ENCODE assay signal across 1 cellular context in the genomic region with DNA sequence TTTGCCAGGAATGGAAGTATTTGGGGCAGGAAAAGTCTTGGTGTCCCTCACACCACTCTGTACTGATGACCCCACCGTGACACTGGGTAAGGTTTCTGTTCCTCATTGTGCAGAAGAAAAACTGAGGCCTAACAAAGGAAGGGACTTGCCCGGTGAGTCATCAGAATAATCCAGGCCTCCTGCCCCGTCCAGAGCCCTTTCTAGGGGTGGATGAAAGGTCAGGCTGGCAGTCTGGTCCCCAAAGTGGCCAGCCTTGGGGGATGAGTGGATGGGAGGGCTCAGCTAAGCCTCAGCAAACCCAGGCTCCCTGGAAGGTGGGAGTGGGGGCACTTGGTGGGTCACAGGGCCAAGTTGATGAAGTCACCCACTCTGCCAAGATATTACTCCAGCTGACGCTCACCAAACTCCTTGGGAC.
TF ChIP-seq lines count a peak whose summit lies in the region.

No MANE protein-coding gene starts in this region.

TF ChIP-seq in GM12878, 131 proteins besides CTCF, POLR2A, EP300 and RAD21 (continues in another document):
- TF ChIP-seq ZNF274 (IDR thresholded peaks at IDR 0.05; ENCODE audit: insufficient read depth, insufficient read length) (no peak), GABPA (IDR thresholded peaks at IDR 0.05; ENCODE audit: low read depth) (no peak), ETV6 (conservative IDR thresholded peaks at IDR 0.05 in 1 of 2, IDR thresholded peaks at IDR 0.05 in 1 of 2; ENCODE audit: borderline replicate concordance in 1 of 2, low read depth in 1 of 2) (peak in 1 of 2 experiments; percentile 56; a peak in 1 of 4 replicates), SPI1 (IDR thresholded peaks at IDR 0.05; ENCODE audit: borderline replicate concordance, insufficient read depth, low read depth, low read length) (peak; percentile 99), SRF (IDR thresholded peaks at IDR 0.05; ENCODE audit: low read depth in 2 of 2, low read length in 2 of 2) (no peak), CBX5 (IDR thresholded peaks at IDR 0.05; ENCODE audit: low read depth) (no peak), IKZF1 (conservative IDR thresholded peaks at IDR 0.05) (peak; percentile 99), RUNX3 (IDR thresholded peaks at IDR 0.05; ENCODE audit: low read length) (peak; percentile 84), CBX3 (IDR thresholded peaks at IDR 0.05; ENCODE audit: borderline replicate concordance, low read depth) (no peak), NFYA (IDR thresholded peaks at IDR 0.05; ENCODE audit: borderline replicate concordance, low read depth, low read length) (no peak), FOXK2 (IDR thresholded peaks at IDR 0.05) (no peak), JUND (IDR thresholded peaks at IDR 0.05; ENCODE audit: low read depth, low read length) (peak; percentile 87; the same call in 1 of the 2 replicates), YY1 (IDR thresholded peaks at IDR 0.05; ENCODE audit: low read depth, low read length) (no peak; the same call in 1 of the 2 replicates), ZBED1 (IDR thresholded peaks at IDR 0.05; ENCODE audit: borderline replicate concordance) (peak; percentile 59; the same call in 1 of the 2 replicates), SMAD1 (IDR thresholded peaks at IDR 0.05; ENCODE audit: low read depth, partially characterized antibody) (no peak), STAT3 (IDR thresholded peaks at IDR 0.05; ENCODE audit: low read depth, low read length) (peak; percentile 56; the same call in 1 of the 2 replicates), BRCA1 (IDR thresholded peaks at IDR 0.05; ENCODE audit: low read depth, low read length) (no peak), RCOR1 (conservative IDR thresholded peaks at IDR 0.05; ENCODE audit: low read depth, low read length) (no peak), HDAC2 (IDR thresholded peaks at IDR 0.05) (no peak), NR2C2 (IDR thresholded peaks at IDR 0.05; ENCODE audit: borderline replicate concordance, control insufficient read depth, insufficient read length, low read depth) (no peak), NBN (IDR thresholded peaks at IDR 0.05) (peak; percentile 86; the same call in 1 of the 2 replicates), IRF4 (IDR thresholded peaks at IDR 0.05; ENCODE audit: low read depth, low read length) (peak; percentile 98), BHLHE40 (IDR thresholded peaks at IDR 0.05; ENCODE audit: borderline replicate concordance in 1 of 2, low read depth in 2 of 2, low read length in 1 of 2) (peak; percentile 72 to 74; a peak in 3 of 4 replicates), CREM (IDR thresholded peaks at IDR 0.05; ENCODE audit: low read depth) (peak; percentile 93), POLR2AphosphoS5 (IDR thresholded peaks at IDR 0.05; ENCODE audit: low read length) (no peak), EED (IDR thresholded peaks at IDR 0.05; ENCODE audit: low read depth) (peak; percentile 92; the same call in 1 of the 2 replicates)
- TF ChIP-seq, protein P1, sequence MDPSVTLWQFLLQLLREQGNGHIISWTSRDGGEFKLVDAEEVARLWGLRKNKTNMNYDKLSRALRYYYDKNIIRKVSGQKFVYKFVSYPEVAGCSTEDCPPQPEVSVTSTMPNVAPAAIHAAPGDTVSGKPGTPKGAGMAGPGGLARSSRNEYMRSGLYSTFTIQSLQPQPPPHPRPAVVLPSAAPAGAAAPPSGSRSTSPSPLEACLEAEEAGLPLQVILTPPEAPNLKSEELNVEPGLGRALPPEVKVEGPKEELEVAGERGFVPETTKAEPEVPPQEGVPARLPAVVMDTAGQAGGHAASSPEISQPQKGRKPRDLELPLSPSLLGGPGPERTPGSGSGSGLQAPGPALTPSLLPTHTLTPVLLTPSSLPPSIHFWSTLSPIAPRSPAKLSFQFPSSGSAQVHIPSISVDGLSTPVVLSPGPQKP (IDR thresholded peaks at IDR 0.05; ENCODE audit: low read depth, low read length) = no peak
- TF ChIP-seq, protein P2, sequence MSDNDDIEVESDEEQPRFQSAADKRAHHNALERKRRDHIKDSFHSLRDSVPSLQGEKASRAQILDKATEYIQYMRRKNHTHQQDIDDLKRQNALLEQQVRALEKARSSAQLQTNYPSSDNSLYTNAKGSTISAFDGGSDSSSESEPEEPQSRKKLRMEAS (IDR thresholded peaks at IDR 0.05; ENCODE audit: low read depth, low read length) = no peak
- TF ChIP-seq, protein P3, sequence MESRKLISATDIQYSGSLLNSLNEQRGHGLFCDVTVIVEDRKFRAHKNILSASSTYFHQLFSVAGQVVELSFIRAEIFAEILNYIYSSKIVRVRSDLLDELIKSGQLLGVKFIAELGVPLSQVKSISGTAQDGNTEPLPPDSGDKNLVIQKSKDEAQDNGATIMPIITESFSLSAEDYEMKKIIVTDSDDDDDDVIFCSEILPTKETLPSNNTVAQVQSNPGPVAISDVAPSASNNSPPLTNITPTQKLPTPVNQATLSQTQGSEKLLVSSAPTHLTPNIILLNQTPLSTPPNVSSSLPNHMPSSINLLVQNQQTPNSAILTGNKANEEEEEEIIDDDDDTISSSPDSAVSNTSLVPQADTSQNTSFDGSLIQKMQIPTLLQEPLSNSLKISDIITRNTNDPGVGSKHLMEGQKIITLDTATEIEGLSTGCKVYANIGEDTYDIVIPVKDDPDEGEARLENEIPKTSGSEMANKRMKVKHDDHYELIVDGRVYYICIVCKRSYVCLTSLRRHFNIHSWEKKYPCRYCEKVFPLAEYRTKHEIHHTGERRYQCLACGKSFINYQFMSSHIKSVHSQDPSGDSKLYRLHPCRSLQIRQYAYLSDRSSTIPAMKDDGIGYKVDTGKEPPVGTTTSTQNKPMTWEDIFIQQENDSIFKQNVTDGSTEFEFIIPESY (IDR thresholded peaks at IDR 0.05) = no peak
- TF ChIP-seq, protein P4, sequence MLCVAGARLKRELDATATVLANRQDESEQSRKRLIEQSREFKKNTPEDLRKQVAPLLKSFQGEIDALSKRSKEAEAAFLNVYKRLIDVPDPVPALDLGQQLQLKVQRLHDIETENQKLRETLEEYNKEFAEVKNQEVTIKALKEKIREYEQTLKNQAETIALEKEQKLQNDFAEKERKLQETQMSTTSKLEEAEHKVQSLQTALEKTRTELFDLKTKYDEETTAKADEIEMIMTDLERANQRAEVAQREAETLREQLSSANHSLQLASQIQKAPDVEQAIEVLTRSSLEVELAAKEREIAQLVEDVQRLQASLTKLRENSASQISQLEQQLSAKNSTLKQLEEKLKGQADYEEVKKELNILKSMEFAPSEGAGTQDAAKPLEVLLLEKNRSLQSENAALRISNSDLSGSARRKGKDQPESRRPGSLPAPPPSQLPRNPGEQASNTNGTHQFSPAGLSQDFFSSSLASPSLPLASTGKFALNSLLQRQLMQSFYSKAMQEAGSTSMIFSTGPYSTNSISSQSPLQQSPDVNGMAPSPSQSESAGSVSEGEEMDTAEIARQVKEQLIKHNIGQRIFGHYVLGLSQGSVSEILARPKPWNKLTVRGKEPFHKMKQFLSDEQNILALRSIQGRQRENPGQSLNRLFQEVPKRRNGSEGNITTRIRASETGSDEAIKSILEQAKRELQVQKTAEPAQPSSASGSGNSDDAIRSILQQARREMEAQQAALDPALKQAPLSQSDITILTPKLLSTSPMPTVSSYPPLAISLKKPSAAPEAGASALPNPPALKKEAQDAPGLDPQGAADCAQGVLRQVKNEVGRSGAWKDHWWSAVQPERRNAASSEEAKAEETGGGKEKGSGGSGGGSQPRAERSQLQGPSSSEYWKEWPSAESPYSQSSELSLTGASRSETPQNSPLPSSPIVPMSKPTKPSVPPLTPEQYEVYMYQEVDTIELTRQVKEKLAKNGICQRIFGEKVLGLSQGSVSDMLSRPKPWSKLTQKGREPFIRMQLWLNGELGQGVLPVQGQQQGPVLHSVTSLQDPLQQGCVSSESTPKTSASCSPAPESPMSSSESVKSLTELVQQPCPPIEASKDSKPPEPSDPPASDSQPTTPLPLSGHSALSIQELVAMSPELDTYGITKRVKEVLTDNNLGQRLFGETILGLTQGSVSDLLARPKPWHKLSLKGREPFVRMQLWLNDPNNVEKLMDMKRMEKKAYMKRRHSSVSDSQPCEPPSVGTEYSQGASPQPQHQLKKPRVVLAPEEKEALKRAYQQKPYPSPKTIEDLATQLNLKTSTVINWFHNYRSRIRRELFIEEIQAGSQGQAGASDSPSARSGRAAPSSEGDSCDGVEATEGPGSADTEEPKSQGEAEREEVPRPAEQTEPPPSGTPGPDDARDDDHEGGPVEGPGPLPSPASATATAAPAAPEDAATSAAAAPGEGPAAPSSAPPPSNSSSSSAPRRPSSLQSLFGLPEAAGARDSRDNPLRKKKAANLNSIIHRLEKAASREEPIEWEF (IDR thresholded peaks at IDR 0.05; ENCODE audit: insufficient replicate concordance, low read depth, low read length) = no peak
- TF ChIP-seq, protein P5, sequence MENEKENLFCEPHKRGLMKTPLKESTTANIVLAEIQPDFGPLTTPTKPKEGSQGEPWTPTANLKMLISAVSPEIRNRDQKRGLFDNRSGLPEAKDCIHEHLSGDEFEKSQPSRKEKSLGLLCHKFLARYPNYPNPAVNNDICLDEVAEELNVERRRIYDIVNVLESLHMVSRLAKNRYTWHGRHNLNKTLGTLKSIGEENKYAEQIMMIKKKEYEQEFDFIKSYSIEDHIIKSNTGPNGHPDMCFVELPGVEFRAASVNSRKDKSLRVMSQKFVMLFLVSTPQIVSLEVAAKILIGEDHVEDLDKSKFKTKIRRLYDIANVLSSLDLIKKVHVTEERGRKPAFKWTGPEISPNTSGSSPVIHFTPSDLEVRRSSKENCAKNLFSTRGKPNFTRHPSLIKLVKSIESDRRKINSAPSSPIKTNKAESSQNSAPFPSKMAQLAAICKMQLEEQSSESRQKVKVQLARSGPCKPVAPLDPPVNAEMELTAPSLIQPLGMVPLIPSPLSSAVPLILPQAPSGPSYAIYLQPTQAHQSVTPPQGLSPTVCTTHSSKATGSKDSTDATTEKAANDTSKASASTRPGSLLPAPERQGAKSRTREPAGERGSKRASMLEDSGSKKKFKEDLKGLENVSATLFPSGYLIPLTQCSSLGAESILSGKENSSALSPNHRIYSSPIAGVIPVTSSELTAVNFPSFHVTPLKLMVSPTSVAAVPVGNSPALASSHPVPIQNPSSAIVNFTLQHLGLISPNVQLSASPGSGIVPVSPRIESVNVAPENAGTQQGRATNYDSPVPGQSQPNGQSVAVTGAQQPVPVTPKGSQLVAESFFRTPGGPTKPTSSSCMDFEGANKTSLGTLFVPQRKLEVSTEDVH (IDR thresholded peaks at IDR 0.05; ENCODE audit: low read depth, partially characterized antibody) = no peak
- TF ChIP-seq, protein P6, sequence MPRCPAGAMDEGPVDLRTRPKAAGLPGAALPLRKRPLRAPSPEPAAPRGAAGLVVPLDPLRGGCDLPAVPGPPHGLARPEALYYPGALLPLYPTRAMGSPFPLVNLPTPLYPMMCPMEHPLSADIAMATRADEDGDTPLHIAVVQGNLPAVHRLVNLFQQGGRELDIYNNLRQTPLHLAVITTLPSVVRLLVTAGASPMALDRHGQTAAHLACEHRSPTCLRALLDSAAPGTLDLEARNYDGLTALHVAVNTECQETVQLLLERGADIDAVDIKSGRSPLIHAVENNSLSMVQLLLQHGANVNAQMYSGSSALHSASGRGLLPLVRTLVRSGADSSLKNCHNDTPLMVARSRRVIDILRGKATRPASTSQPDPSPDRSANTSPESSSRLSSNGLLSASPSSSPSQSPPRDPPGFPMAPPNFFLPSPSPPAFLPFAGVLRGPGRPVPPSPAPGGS (IDR thresholded peaks at IDR 0.05; ENCODE audit: borderline replicate concordance, insufficient read depth, low read depth, low read length, poor library complexity, severe bottlenecking) = peak; percentile 96
- TF ChIP-seq, protein P7, sequence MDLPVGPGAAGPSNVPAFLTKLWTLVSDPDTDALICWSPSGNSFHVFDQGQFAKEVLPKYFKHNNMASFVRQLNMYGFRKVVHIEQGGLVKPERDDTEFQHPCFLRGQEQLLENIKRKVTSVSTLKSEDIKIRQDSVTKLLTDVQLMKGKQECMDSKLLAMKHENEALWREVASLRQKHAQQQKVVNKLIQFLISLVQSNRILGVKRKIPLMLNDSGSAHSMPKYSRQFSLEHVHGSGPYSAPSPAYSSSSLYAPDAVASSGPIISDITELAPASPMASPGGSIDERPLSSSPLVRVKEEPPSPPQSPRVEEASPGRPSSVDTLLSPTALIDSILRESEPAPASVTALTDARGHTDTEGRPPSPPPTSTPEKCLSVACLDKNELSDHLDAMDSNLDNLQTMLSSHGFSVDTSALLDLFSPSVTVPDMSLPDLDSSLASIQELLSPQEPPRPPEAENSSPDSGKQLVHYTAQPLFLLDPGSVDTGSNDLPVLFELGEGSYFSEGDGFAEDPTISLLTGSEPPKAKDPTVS (IDR thresholded peaks at IDR 0.05; ENCODE audit: low read depth, low read length) = peak; percentile 24; the same call in 1 of the 2 replicates
- TF ChIP-seq, protein P8, sequence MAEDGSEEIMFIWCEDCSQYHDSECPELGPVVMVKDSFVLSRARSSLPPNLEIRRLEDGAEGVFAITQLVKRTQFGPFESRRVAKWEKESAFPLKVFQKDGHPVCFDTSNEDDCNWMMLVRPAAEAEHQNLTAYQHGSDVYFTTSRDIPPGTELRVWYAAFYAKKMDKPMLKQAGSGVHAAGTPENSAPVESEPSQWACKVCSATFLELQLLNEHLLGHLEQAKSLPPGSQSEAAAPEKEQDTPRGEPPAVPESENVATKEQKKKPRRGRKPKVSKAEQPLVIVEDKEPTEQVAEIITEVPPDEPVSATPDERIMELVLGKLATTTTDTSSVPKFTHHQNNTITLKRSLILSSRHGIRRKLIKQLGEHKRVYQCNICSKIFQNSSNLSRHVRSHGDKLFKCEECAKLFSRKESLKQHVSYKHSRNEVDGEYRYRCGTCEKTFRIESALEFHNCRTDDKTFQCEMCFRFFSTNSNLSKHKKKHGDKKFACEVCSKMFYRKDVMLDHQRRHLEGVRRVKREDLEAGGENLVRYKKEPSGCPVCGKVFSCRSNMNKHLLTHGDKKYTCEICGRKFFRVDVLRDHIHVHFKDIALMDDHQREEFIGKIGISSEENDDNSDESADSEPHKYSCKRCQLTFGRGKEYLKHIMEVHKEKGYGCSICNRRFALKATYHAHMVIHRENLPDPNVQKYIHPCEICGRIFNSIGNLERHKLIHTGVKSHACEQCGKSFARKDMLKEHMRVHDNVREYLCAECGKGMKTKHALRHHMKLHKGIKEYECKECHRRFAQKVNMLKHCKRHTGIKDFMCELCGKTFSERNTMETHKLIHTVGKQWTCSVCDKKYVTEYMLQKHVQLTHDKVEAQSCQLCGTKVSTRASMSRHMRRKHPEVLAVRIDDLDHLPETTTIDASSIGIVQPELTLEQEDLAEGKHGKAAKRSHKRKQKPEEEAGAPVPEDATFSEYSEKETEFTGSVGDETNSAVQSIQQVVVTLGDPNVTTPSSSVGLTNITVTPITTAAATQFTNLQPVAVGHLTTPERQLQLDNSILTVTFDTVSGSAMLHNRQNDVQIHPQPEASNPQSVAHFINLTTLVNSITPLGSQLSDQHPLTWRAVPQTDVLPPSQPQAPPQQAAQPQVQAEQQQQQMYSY (CRISPR knock-in tag; IDR thresholded peaks at IDR 0.05) = no peak
- TF ChIP-seq, protein P9, sequence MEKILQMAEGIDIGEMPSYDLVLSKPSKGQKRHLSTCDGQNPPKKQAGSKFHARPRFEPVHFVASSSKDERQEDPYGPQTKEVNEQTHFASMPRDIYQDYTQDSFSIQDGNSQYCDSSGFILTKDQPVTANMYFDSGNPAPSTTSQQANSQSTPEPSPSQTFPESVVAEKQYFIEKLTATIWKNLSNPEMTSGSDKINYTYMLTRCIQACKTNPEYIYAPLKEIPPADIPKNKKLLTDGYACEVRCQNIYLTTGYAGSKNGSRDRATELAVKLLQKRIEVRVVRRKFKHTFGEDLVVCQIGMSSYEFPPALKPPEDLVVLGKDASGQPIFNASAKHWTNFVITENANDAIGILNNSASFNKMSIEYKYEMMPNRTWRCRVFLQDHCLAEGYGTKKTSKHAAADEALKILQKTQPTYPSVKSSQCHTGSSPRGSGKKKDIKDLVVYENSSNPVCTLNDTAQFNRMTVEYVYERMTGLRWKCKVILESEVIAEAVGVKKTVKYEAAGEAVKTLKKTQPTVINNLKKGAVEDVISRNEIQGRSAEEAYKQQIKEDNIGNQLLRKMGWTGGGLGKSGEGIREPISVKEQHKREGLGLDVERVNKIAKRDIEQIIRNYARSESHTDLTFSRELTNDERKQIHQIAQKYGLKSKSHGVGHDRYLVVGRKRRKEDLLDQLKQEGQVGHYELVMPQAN (conservative IDR thresholded peaks at IDR 0.05) = no peak
